ENCODE assay signal across 1 cellular context in the genomic region with DNA sequence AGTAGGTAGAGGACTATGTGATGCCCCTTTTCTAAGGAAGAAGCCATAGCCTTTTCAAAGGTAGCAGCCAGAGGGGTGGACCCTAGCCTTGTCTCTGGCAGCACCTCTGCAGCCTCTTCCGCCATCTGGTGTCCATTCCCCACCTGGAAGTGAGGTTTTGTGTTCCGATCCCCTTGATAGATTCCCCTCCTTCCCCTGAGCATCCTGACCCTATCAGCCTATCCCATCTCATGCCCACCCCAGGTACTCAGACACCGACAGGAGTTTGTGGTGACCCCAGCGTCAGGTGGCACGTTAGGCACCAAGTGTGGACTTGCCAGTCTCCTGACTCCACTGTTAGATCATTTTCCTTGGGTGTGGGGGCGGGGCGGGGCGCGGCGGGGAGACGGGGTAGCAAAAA.
TF ChIP-seq lines count a peak whose summit lies in the region.

No MANE protein-coding gene starts in this region.

TF ChIP-seq in HEK293, 187 proteins besides CTCF, POLR2A, EP300 and RAD21 (continued from another document):
- no peak for TF ChIP-seq ZNF350 (tag by site-specific recombination; IDR thresholded peaks at IDR 0.05)
- peak; percentile 38; the same call in 1 of the 2 replicates for TF ChIP-seq ZBTB17 (tag by site-specific recombination; IDR thresholded peaks at IDR 0.05)
- TF ChIP-seq, protein P1, sequence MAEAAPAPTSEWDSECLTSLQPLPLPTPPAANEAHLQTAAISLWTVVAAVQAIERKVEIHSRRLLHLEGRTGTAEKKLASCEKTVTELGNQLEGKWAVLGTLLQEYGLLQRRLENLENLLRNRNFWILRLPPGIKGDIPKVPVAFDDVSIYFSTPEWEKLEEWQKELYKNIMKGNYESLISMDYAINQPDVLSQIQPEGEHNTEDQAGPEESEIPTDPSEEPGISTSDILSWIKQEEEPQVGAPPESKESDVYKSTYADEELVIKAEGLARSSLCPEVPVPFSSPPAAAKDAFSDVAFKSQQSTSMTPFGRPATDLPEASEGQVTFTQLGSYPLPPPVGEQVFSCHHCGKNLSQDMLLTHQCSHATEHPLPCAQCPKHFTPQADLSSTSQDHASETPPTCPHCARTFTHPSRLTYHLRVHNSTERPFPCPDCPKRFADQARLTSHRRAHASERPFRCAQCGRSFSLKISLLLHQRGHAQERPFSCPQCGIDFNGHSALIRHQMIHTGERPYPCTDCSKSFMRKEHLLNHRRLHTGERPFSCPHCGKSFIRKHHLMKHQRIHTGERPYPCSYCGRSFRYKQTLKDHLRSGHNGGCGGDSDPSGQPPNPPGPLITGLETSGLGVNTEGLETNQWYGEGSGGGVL (tag by site-specific recombination; IDR thresholded peaks at IDR 0.05): no peak
- TF ChIP-seq, protein P2, sequence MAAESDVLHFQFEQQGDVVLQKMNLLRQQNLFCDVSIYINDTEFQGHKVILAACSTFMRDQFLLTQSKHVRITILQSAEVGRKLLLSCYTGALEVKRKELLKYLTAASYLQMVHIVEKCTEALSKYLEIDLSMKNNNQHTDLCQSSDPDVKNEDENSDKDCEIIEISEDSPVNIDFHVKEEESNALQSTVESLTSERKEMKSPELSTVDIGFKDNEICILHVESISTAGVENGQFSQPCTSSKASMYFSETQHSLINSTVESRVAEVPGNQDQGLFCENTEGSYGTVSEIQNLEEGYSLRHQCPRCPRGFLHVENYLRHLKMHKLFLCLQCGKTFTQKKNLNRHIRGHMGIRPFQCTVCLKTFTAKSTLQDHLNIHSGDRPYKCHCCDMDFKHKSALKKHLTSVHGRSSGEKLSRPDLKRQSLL (tag by site-specific recombination; IDR thresholded peaks at IDR 0.05): no peak
- TF ChIP-seq ZNF174 (tag by site-specific recombination; IDR thresholded peaks at IDR 0.05): no peak
- no peak for TF ChIP-seq ZNF521 (tag by site-specific recombination; IDR thresholded peaks at IDR 0.05)
- no peak for TF ChIP-seq SP3 (tag by site-specific recombination; IDR thresholded peaks at IDR 0.05)
- TF ChIP-seq, protein P3, sequence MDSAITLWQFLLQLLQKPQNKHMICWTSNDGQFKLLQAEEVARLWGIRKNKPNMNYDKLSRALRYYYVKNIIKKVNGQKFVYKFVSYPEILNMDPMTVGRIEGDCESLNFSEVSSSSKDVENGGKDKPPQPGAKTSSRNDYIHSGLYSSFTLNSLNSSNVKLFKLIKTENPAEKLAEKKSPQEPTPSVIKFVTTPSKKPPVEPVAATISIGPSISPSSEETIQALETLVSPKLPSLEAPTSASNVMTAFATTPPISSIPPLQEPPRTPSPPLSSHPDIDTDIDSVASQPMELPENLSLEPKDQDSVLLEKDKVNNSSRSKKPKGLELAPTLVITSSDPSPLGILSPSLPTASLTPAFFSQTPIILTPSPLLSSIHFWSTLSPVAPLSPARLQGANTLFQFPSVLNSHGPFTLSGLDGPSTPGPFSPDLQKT (IDR thresholded peaks at IDR 0.05; ENCODE audit: borderline replicate concordance, low read depth, low read length): no peak
- no peak for TF ChIP-seq ZNF624 (tag by site-specific recombination; IDR thresholded peaks at IDR 0.05)
- TF ChIP-seq, protein P4, sequence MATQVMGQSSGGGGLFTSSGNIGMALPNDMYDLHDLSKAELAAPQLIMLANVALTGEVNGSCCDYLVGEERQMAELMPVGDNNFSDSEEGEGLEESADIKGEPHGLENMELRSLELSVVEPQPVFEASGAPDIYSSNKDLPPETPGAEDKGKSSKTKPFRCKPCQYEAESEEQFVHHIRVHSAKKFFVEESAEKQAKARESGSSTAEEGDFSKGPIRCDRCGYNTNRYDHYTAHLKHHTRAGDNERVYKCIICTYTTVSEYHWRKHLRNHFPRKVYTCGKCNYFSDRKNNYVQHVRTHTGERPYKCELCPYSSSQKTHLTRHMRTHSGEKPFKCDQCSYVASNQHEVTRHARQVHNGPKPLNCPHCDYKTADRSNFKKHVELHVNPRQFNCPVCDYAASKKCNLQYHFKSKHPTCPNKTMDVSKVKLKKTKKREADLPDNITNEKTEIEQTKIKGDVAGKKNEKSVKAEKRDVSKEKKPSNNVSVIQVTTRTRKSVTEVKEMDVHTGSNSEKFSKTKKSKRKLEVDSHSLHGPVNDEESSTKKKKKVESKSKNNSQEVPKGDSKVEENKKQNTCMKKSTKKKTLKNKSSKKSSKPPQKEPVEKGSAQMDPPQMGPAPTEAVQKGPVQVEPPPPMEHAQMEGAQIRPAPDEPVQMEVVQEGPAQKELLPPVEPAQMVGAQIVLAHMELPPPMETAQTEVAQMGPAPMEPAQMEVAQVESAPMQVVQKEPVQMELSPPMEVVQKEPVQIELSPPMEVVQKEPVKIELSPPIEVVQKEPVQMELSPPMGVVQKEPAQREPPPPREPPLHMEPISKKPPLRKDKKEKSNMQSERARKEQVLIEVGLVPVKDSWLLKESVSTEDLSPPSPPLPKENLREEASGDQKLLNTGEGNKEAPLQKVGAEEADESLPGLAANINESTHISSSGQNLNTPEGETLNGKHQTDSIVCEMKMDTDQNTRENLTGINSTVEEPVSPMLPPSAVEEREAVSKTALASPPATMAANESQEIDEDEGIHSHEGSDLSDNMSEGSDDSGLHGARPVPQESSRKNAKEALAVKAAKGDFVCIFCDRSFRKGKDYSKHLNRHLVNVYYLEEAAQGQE (tag by site-specific recombination; IDR thresholded peaks at IDR 0.05): no peak
- TF ChIP-seq, protein P5, sequence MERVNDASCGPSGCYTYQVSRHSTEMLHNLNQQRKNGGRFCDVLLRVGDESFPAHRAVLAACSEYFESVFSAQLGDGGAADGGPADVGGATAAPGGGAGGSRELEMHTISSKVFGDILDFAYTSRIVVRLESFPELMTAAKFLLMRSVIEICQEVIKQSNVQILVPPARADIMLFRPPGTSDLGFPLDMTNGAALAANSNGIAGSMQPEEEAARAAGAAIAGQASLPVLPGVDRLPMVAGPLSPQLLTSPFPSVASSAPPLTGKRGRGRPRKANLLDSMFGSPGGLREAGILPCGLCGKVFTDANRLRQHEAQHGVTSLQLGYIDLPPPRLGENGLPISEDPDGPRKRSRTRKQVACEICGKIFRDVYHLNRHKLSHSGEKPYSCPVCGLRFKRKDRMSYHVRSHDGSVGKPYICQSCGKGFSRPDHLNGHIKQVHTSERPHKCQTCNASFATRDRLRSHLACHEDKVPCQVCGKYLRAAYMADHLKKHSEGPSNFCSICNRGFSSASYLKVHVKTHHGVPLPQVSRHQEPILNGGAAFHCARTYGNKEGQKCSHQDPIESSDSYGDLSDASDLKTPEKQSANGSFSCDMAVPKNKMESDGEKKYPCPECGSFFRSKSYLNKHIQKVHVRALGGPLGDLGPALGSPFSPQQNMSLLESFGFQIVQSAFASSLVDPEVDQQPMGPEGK (tag by site-specific recombination; IDR thresholded peaks at IDR 0.05): peak; percentile 17; the same call in 1 of the 2 replicates
- TF ChIP-seq ZNF416 (tag by site-specific recombination; IDR thresholded peaks at IDR 0.05): no peak
- TF ChIP-seq ZNF514 (tag by site-specific recombination; IDR thresholded peaks at IDR 0.05): no peak
- TF ChIP-seq ZNF747 (tag by site-specific recombination; IDR thresholded peaks at IDR 0.05): no peak
- TF ChIP-seq, protein P6, sequence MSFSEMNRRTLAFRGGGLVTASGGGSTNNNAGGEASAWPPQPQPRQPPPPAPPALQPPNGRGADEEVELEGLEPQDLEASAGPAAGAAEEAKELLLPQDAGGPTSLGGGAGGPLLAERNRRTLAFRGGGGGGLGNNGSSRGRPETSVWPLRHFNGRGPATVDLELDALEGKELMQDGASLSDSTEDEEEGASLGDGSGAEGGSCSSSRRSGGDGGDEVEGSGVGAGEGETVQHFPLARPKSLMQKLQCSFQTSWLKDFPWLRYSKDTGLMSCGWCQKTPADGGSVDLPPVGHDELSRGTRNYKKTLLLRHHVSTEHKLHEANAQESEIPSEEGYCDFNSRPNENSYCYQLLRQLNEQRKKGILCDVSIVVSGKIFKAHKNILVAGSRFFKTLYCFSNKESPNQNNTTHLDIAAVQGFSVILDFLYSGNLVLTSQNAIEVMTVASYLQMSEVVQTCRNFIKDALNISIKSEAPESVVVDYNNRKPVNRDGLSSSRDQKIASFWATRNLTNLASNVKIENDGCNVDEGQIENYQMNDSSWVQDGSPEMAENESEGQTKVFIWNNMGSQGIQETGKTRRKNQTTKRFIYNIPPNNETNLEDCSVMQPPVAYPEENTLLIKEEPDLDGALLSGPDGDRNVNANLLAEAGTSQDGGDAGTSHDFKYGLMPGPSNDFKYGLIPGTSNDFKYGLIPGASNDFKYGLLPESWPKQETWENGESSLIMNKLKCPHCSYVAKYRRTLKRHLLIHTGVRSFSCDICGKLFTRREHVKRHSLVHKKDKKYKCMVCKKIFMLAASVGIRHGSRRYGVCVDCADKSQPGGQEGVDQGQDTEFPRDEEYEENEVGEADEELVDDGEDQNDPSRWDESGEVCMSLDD (tag by site-specific recombination; IDR thresholded peaks at IDR 0.05): no peak
- TF ChIP-seq, protein P7, sequence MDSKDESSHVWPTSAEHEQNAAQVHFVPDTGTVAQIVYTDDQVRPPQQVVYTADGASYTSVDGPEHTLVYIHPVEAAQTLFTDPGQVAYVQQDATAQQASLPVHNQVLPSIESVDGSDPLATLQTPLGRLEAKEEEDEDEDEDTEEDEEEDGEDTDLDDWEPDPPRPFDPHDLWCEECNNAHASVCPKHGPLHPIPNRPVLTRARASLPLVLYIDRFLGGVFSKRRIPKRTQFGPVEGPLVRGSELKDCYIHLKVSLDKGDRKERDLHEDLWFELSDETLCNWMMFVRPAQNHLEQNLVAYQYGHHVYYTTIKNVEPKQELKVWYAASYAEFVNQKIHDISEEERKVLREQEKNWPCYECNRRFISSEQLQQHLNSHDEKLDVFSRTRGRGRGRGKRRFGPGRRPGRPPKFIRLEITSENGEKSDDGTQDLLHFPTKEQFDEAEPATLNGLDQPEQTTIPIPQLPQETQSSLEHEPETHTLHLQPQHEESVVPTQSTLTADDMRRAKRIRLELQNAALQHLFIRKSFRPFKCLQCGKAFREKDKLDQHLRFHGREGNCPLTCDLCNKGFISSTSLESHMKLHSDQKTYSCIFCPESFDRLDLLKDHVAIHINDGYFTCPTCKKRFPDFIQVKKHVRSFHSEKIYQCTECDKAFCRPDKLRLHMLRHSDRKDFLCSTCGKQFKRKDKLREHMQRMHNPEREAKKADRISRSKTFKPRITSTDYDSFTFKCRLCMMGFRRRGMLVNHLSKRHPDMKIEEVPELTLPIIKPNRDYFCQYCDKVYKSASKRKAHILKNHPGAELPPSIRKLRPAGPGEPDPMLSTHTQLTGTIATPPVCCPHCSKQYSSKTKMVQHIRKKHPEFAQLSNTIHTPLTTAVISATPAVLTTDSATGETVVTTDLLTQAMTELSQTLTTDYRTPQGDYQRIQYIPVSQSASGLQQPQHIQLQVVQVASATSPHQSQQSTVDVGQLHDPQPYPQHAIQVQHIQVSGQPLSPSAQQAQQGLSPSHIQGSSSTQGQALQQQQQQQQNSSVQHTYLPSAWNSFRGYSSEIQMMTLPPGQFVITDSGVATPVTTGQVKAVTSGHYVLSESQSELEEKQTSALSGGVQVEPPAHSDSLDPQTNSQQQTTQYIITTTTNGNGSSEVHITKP (tag by site-specific recombination; IDR thresholded peaks at IDR 0.05): peak; percentile 72
- peak; percentile 36 for TF ChIP-seq ZNF654 (tag by site-specific recombination; IDR thresholded peaks at IDR 0.05; ENCODE audit: low read depth)
- TF ChIP-seq KLF8 (tag by site-specific recombination; IDR thresholded peaks at IDR 0.05): peak; percentile 51; the same call in 1 of the 2 replicates
- TF ChIP-seq ZNF335 (tag by site-specific recombination; conservative IDR thresholded peaks at IDR 0.05): peak; percentile 36
- TF ChIP-seq ZNF792 (tag by site-specific recombination; IDR thresholded peaks at IDR 0.05): no peak
- TF ChIP-seq KLF10 (tag by site-specific recombination; IDR thresholded peaks at IDR 0.05): no peak
- TF ChIP-seq ZNF114 (tag by site-specific recombination; IDR thresholded peaks at IDR 0.05): no peak
- TF ChIP-seq ZEB2 (tag by site-specific recombination; IDR thresholded peaks at IDR 0.05): peak; percentile 28; the same call in 1 of the 2 replicates
- TF ChIP-seq, protein P8, sequence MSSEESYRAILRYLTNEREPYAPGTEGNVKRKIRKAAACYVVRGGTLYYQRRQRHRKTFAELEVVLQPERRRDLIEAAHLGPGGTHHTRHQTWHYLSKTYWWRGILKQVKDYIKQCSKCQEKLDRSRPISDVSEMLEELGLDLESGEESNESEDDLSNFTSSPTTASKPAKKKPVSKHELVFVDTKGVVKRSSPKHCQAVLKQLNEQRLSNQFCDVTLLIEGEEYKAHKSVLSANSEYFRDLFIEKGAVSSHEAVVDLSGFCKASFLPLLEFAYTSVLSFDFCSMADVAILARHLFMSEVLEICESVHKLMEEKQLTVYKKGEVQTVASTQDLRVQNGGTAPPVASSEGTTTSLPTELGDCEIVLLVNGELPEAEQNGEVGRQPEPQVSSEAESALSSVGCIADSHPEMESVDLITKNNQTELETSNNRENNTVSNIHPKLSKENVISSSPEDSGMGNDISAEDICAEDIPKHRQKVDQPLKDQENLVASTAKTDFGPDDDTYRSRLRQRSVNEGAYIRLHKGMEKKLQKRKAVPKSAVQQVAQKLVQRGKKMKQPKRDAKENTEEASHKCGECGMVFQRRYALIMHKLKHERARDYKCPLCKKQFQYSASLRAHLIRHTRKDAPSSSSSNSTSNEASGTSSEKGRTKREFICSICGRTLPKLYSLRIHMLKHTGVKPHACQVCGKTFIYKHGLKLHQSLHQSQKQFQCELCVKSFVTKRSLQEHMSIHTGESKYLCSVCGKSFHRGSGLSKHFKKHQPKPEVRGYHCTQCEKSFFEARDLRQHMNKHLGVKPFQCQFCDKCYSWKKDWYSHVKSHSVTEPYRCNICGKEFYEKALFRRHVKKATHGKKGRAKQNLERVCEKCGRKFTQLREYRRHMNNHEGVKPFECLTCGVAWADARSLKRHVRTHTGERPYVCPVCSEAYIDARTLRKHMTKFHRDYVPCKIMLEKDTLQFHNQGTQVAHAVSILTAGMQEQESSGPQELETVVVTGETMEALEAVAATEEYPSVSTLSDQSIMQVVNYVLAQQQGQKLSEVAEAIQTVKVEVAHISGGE (tag by site-specific recombination; conservative IDR thresholded peaks at IDR 0.05; ENCODE audit: low read depth): peak; percentile 35; the same call in 1 of the 2 replicates
- TF ChIP-seq ZNF341 (tag by site-specific recombination; IDR thresholded peaks at IDR 0.05; ENCODE audit: low read depth): 0 out of 2 replicates have a peak, but pooled peaks have one; percentile 11
- no peak for TF ChIP-seq YY2 (tag by site-specific recombination; IDR thresholded peaks at IDR 0.05)
